In genomic region chr19:5314012-5314906, GRCh38 we compare ENCODE assay signal across 21 cellular contexts. TPM values are rescaled to one million over a fixed set of nuclear protein-coding genes. Genes with fewer than 3 reads are reported as not detected.
DNase-seq lines count a peak whose midpoint lies in the region; ATAC-seq, FAIRE-seq and TF ChIP-seq lines count a peak whose summit lies in the region.
"Had no signal": no experiment of that assay in that cellular context is flagged by ENCODE, and none has a peak within 500 bp of the region (broad histone marks: within the 10 kb centered on the region; RNA-seq: fewer than 3 reads in every experiment).

No MANE protein-coding gene starts in this region.

- H2AK5ac ChIP-seq in IMR-90 (ENCODE audit: low read depth, low read length) = 0 out of 2 replicates have a peak overlapping the region, but pooled peaks have one; percentile 7
- H2AK5ac ChIP-seq in trophoblast cell (ENCODE audit: low read length) = no peak overlapping the region

- no peak for TF ChIP-seq CTCF in IMR-90 (conservative IDR thresholded peaks at IDR 0.05; ENCODE audit: low read depth, low read length)
- no peak for TF ChIP-seq CTCF in K562 (IDR thresholded peaks at IDR 0.05 in 2 of 3, conservative IDR thresholded peaks at IDR 0.05 in 1 of 3; ENCODE audit: insufficient read depth in 2 of 3, low read depth in 1 of 3, low read length in 3 of 3)

- H3K4me3 ChIP-seq in IMR-90 (ENCODE audit: insufficient read depth, low read depth, low read length) (no peak overlapping the region), K562 (no peak overlapping the region), trophoblast cell (ENCODE audit: low read depth, low read length) (no peak overlapping the region)
- H3K4me3 ChIP-seq: dorsolateral prefrontal cortex, tibial artery had no signal

- intact Hi-C loops in activated CD4-positive, alpha-beta T cell treated with anti-CD3 and anti-CD28 coated beads for 36 hours (cut with DNase I, micrococcal nuclease) = no loop called here
- intact Hi-C loops in IMR-90 (cut with micrococcal nuclease) (no loop called here), K562 (cut with micrococcal nuclease) (no loop called here)

- 82% methylated on average over 6 of the region's 7 CpGs; no CpG with 5 or more reads in 1 of the 2 experiments for WGBS in IMR-90 (ENCODE audit: extremely low coverage in 2 of 2, insufficient read length in 1 of 2), 2 experiments
- WGBS in K562 (ENCODE audit: insufficient coverage, low coverage, missing lambda C conversion rate) = 8% methylated on average over 7 of the region's 7 CpGs
- WGBS in trophoblast cell (ENCODE audit: extremely low coverage, insufficient coverage, insufficient read length) = no CpG with 5 or more reads among the region's 7 CpGs

- H3K27me3 ChIP-seq in IMR-90 (ENCODE audit: control insufficient read depth, insufficient read depth, low read length) = no peaks in the 10 kb centered on the region
- no peaks in the 10 kb centered on the region for H3K27me3 ChIP-seq in K562 (ENCODE audit: control insufficient read depth in 2 of 2, insufficient read depth in 2 of 2, low read length in 2 of 2)
- no peaks in the 10 kb centered on the region for H3K27me3 ChIP-seq in trophoblast cell (ENCODE audit: insufficient read depth, low read length)
- H3K27me3 ChIP-seq: dorsolateral prefrontal cortex, tibial artery had no signal

- dilution Hi-C loops in IMR-90 (cut with HindIII; ENCODE audit: low sequenced_read_pairs, unreplicated experiment) = no loop called here

- no peak overlapping the region for H3K27ac Mint-ChIP-seq in activated CD4-positive, alpha-beta T cell treated with anti-CD3 and anti-CD28 coated beads for 36 hours
- H3K27ac Mint-ChIP-seq: activated naive CD8-positive, alpha-beta T cell; stimulated activated naive B cell treated with anti-CD40 and anti-IgM and Interleukin-4, amounts not matched to agents 10 μg/mL and 1 μg/mL and 100 μg/mL, for 72 hours had no signal

- no peak overlapping the region for H2BK12ac ChIP-seq in trophoblast cell (ENCODE audit: low read length)

- no peak overlapping the region for H2BK15ac ChIP-seq in IMR-90 (ENCODE audit: low read depth, low read length)

- no peak overlapping the region for H2BK5ac ChIP-seq in IMR-90 (ENCODE audit: low read depth, low read length, poor library complexity, severe bottlenecking)
- H2BK5ac ChIP-seq in trophoblast cell (ENCODE audit: low read depth, low read length, poor library complexity) = no peak overlapping the region

- TF ChIP-seq EP300 in K562 (IDR thresholded peaks at IDR 0.05; ENCODE audit: low read length) = no peak

- H3K4me1 ChIP-seq in IMR-90 (ENCODE audit: control insufficient read depth, insufficient read depth, low read length) (peaks cover 3% of the 10 kb centered on the region; the same call in 1 of the 2 replicates), K562 (replicated peaks in 1 of 2; ENCODE audit: control insufficient read depth in 2 of 2, insufficient read depth in 2 of 2, low read length in 2 of 2) (no peaks in the 10 kb centered on the region; a peak in 1 of 5 replicates), trophoblast cell (ENCODE audit: control insufficient read depth in 1 of 2, insufficient read depth in 2 of 2, low read length in 2 of 2) (no peaks in the 10 kb centered on the region)

- peaks cover 38% of the 10 kb centered on the region for H4K20me1 ChIP-seq in IMR-90 (ENCODE audit: insufficient read depth, low read length)
- H4K20me1 ChIP-seq in K562 (replicated peaks; ENCODE audit: control insufficient read depth, insufficient read depth, low read length) = peaks cover 5% of the 10 kb centered on the region; the same call in 1 of the 2 replicates

- in situ Hi-C loops in IMR-90 (cut with MboI; ENCODE audit: low sequenced_read_pairs) (no loop called here), K562 (cut with MboI) (no loop called here)

- no peaks in the 10 kb centered on the region for H3K4me1 Mint-ChIP-seq in activated CD4-positive, alpha-beta T cell treated with anti-CD3 and anti-CD28 coated beads for 36 hours
- H3K4me1 Mint-ChIP-seq: CD14-positive monocyte had no signal

- no peak for DNase-seq in activated CD4-positive, alpha-beta T cell treated with anti-CD3 and anti-CD28 coated beads for 36 hours
- DNase-seq in activated CD4-positive, alpha-beta T cell treated with anti-CD3 and anti-CD28 coated beads for 1 hour = no peak
- peak; percentile 16 for DNase-seq in IMR-90
- peak in 3 of 4 experiments; percentile 35 to 46 (median 37) for DNase-seq in K562 (ENCODE audit: extremely low read depth in 1 of 4, low spot score in 3 of 4)
- DNase-seq in trophoblast cell = peak; percentile 68 to 84
- DNase-seq in SW480 (ENCODE audit: low spot score) = no peak
- DNase-seq in COLO668 (lab: John Stamatoyannopoulos, UW; ENCODE audit: unreplicated experiment) = no peak
- DNase-seq: activated CD4-positive, alpha-beta T cell treated with anti-CD3 and anti-CD28 coated beads, Interleukin-2, amount 50 U/mL, for 4 hours; erythroblast; glutamatergic neuron; NCI-H526 treated with DMSO at 0.1 percent for 48 hours; nucleus accumbens; tibial artery had no signal

- no peak overlapping the region for H3K27ac ChIP-seq in IMR-90 (ENCODE audit: insufficient read depth, low read length)
- H3K27ac ChIP-seq in K562 (ENCODE audit: extremely low read depth, low read depth, low read length) = no peak overlapping the region
- no peak overlapping the region for H3K27ac ChIP-seq in trophoblast cell (ENCODE audit: low read depth, low read length)
- H3K27ac ChIP-seq: HL-60, tibial artery had no signal

- no peaks in the 10 kb centered on the region for H3K9me3 ChIP-seq in IMR-90 (ENCODE audit: control insufficient read depth, insufficient read depth, low read length)
- no peaks in the 10 kb centered on the region for H3K9me3 ChIP-seq in K562 (replicated peaks; ENCODE audit: control insufficient read depth, insufficient read depth, low read depth, low read length)
- H3K9me3 ChIP-seq in trophoblast cell (ENCODE audit: insufficient read depth, low read depth, low read length) = peaks cover 2% of the 10 kb centered on the region
- H3K9me3 ChIP-seq: tibial artery had no signal

- POLR2A ChIA-PET in activated CD4-positive, alpha-beta T cell treated with anti-CD3 and anti-CD28 coated beads for 36 hours (lab: Charles Lee) = no interaction called here
- POLR2A ChIA-PET in IMR-90 (lab: Charles Lee; ENCODE audit: unreplicated experiment) = no interaction called here
- POLR2A ChIA-PET in K562 (lab: Yijun Ruan, JAX) = no interaction called here

- no peak for TF ChIP-seq POLR2A in IMR-90 (IDR thresholded peaks at IDR 0.05; ENCODE audit: low read depth, low read length)
- no peak for TF ChIP-seq POLR2A in K562 (conservative IDR thresholded peaks at IDR 0.05)

- H4K91ac ChIP-seq in IMR-90 (ENCODE audit: insufficient read depth, low read depth, low read length) (no peak overlapping the region), trophoblast cell (ENCODE audit: low read depth, low read length) (no peak overlapping the region)

- H3K36me3 ChIP-seq in IMR-90 (ENCODE audit: control insufficient read depth, insufficient read depth, low read length) = no peaks in the 10 kb centered on the region
- no peaks in the 10 kb centered on the region for H3K36me3 ChIP-seq in K562 (ENCODE audit: control insufficient read depth, insufficient read depth, low read length)
- no peaks in the 10 kb centered on the region for H3K36me3 ChIP-seq in trophoblast cell (ENCODE audit: control insufficient read depth in 1 of 2, insufficient read depth in 2 of 2, low read length in 2 of 2)
- H3K36me3 ChIP-seq: tibial artery had no signal

- H2BK20ac ChIP-seq in IMR-90 (ENCODE audit: low read depth, low read length) = no peak overlapping the region

- H3K4ac ChIP-seq in IMR-90 (ENCODE audit: low read depth, low read length) = no peak overlapping the region
- no peak overlapping the region for H3K4ac ChIP-seq in trophoblast cell (ENCODE audit: low read depth, low read length)

- CTCF ChIA-PET in activated CD4-positive, alpha-beta T cell treated with anti-CD3 and anti-CD28 coated beads for 36 hours (lab: Charles Lee) = no interaction called here
- CTCF ChIA-PET in IMR-90 (lab: Yijun Ruan, JAX) = interaction anchor here (0.6 kb wide), 1 partner anchor 26 kb away, joined by 3 read pairs; the partner anchor contains the start of gene PTPRS
- CTCF ChIA-PET in K562 (lab: Yijun Ruan, JAX; ENCODE audit: low intra/inter-chr PET ratio) = no interaction called here

- peaks cover 8% of the 10 kb centered on the region for H3K27me3 Mint-ChIP-seq in activated CD4-positive, alpha-beta T cell treated with anti-CD3 and anti-CD28 coated beads for 36 hours

- H3K9ac ChIP-seq in IMR-90 (ENCODE audit: low read depth, low read length) (no peak overlapping the region), K562 (ENCODE audit: insufficient read depth in 1 of 2, low read depth in 2 of 2, low read length in 2 of 2) (no peak overlapping the region), trophoblast cell (ENCODE audit: low read length) (no peak overlapping the region)

- H3K9me3 Mint-ChIP-seq in activated CD4-positive, alpha-beta T cell treated with anti-CD3 and anti-CD28 coated beads for 36 hours (ENCODE audit: low read depth) = no peaks in the 10 kb centered on the region

- H3K9me1 ChIP-seq in IMR-90 (ENCODE audit: insufficient read depth, low read length) = peaks cover 7% of the 10 kb centered on the region; the same call in 1 of the 2 replicates
- no peaks in the 10 kb centered on the region for H3K9me1 ChIP-seq in K562 (ENCODE audit: control insufficient read depth, insufficient read depth, low read length)

- H2AFZ ChIP-seq in IMR-90 (replicated peaks; ENCODE audit: low read length, poor library complexity) (no peak overlapping the region), K562 (ENCODE audit: low read depth, low read length) (no peak overlapping the region), trophoblast cell (ENCODE audit: insufficient read depth, low read length, poor library complexity) (no peak overlapping the region)

- H3K18ac ChIP-seq in IMR-90 (ENCODE audit: low read depth, low read length) (no peak overlapping the region), trophoblast cell (ENCODE audit: low read length) (no peak overlapping the region)

- BruUV-seq in IMR-90 (replicated peaks; lab: Mats Ljungman, UMichigan) (no TSS peak), K562 (replicated peaks; lab: Mats Ljungman, UMichigan) (no TSS peak)

- TF ChIP-seq RAD21 in IMR-90 (IDR thresholded peaks at IDR 0.05; ENCODE audit: low read length) (no peak), K562 (CRISPR knock-in tag; conservative IDR thresholded peaks at IDR 0.05 in 1 of 2, IDR thresholded peaks at IDR 0.05 in 1 of 2) (no peak)

- H3K79me2 ChIP-seq in K562 (ENCODE audit: control insufficient read depth, insufficient read depth, low read length) = no peaks in the 10 kb centered on the region
- no peaks in the 10 kb centered on the region for H3K79me2 ChIP-seq in trophoblast cell (ENCODE audit: control insufficient read depth, insufficient read depth, low read length, poor library complexity)

- H3K79me1 ChIP-seq in IMR-90 (ENCODE audit: low read depth in 1 of 2, low read length in 2 of 2) (peaks cover 0 to 6% of the 10 kb centered on the region in 2 experiments; a peak in 2 of 4 replicates), trophoblast cell (ENCODE audit: low read length) (no peaks in the 10 kb centered on the region)

- H3K14ac ChIP-seq in IMR-90 (replicated peaks; ENCODE audit: low read depth, low read length) = no peak overlapping the region
- H3K14ac ChIP-seq in trophoblast cell (ENCODE audit: low read length) = no peak overlapping the region

- H4K12ac ChIP-seq in trophoblast cell (ENCODE audit: low read depth, low read length) = no peak overlapping the region

- peak; percentile 61 for ATAC-seq in activated CD4-positive, alpha-beta T cell treated with anti-CD3 and anti-CD28 coated beads for 36 hours
- ATAC-seq in IMR-90 (ENCODE audit: low read depth) (no peak; the same call in 1 of the 2 replicates), K562 (peak; percentile 45; the same call in 2 of the 3 replicates), HG02973 (IDR thresholded peaks at IDR 0.05; ENCODE audit: unreplicated experiment) (no peak)

- H4K5ac ChIP-seq in IMR-90 (ENCODE audit: low read depth, low read length) = no peak overlapping the region

- H2BK120ac ChIP-seq in IMR-90 (ENCODE audit: low read depth, low read length) (no peak overlapping the region), trophoblast cell (ENCODE audit: insufficient read depth, low read length, poor library complexity) (no peak overlapping the region)

- H2AK9ac ChIP-seq in IMR-90 (replicated peaks; ENCODE audit: low read depth, low read length, poor library complexity) = no peak overlapping the region

- FAIRE-seq in K562 (lab: Jason Lieb, UNC) = peak; percentile 77
- FAIRE-seq: A204.1, TTC549 had no signal

- H4K8ac ChIP-seq in IMR-90 (ENCODE audit: low read depth in 2 of 2, low read length in 2 of 2) (no peak overlapping the region), trophoblast cell (ENCODE audit: low read depth, low read length) (no peak overlapping the region)

- no peak overlapping the region for H3K4me2 ChIP-seq in IMR-90 (ENCODE audit: low read depth, low read length)
- H3K4me2 ChIP-seq in K562 (ENCODE audit: insufficient read depth, low read length) = no peak overlapping the region
- H3K4me2 ChIP-seq in trophoblast cell (ENCODE audit: low read length) = no peak overlapping the region

- H3K36me3 Mint-ChIP-seq in activated CD4-positive, alpha-beta T cell treated with anti-CD3 and anti-CD28 coated beads for 36 hours (ENCODE audit: low read depth) = no peaks in the 10 kb centered on the region
- H3K36me3 Mint-ChIP-seq: activated naive CD8-positive, alpha-beta T cell; CD14-positive monocyte had no signal

- H3K4me3 Mint-ChIP-seq in activated CD4-positive, alpha-beta T cell treated with anti-CD3 and anti-CD28 coated beads for 36 hours = no peak overlapping the region
- H3K4me3 Mint-ChIP-seq: activated naive CD8-positive, alpha-beta T cell; CD14-positive monocyte had no signal

- H3K56ac ChIP-seq in IMR-90 (ENCODE audit: extremely low read depth, insufficient read depth, low read length) = no peak overlapping the region

- H3K23ac ChIP-seq in IMR-90 (ENCODE audit: low read depth, low read length) = no peak overlapping the region
- no peak overlapping the region for H3K23ac ChIP-seq in trophoblast cell (ENCODE audit: low read length)

RNA-seq across cellular contexts. Expression of gene PTPRS, which starts 26.4 kb away (rescaled TPM):
- total RNA-seq in activated CD4-positive, alpha-beta T cell treated with anti-CD3 and anti-CD28 coated beads for 36 hours = 1 to 10 TPM; 1.8 TPM
- total RNA-seq in IMR-90 (2012; rRNA removed) = 40.1 and 43.3 TPM in 2 replicates
- 51.9 and 56.5 TPM in 2 replicates for polyA plus RNA-seq in IMR-90 (2012; rRNA removed)
- polyA plus RNA-seq in IMR-90 (2012; cell fraction: cytosol; rRNA removed) = 38.6 and 74.6 TPM in 2 replicates
- polyA plus RNA-seq in IMR-90 (2012; cell fraction: nucleus; rRNA removed; ENCODE audit: low replicate concordance) = 97.2 and 218 TPM in 2 replicates
- 79.8 and 180 TPM in 2 replicates for total RNA-seq in K562 (2011; cell fraction: chromatin; rRNA removed; ENCODE audit: low replicate concordance)
- total RNA-seq in K562 (2011; cell fraction: nucleolus; rRNA removed) = 97.4 and 130 TPM in 2 replicates
- total RNA-seq in K562 (2011; cell fraction: nucleoplasm; rRNA removed) = 85.8 and 89.2 TPM in 2 replicates
- 26.4 and 28.0 TPM in 2 replicates for total RNA-seq in K562 (2014; rRNA removed)
- total RNA-seq in K562 (2014; rRNA removed; fragmentation: Illumina TruSeq; extraction: Trizol) = 6.1 and 6.7 TPM in 2 replicates
- total RNA-seq in K562 (2015; rRNA removed; fragmentation: Illumina TruSeq; extraction: Trizol) = 14.1 and 15.1 TPM in 2 replicates
- total RNA-seq in K562 (2021) = 45.2 and 49.4 TPM in 2 replicates
- 14.9 and 17.4 TPM in 2 replicates for polyA plus RNA-seq in K562 (2011; rRNA removed)
- 14.3 and 32.7 TPM in 2 replicates for polyA plus RNA-seq in K562 (2011; cell fraction: cytosol; rRNA removed)
- 54.1 and 106 TPM in 2 replicates for polyA plus RNA-seq in K562 (2011; cell fraction: nucleus; rRNA removed)
- 23.1 and 29.5 TPM in 2 replicates for polyA plus RNA-seq in K562 (2012)
- 8.3 and 10.7 TPM in 2 replicates for polyA plus RNA-seq in K562 (2014; fragmentation: Illumina TruSeq; extraction: Trizol)
- polyA plus RNA-seq in K562 (2014; fragmentation: Nextera tagmentation; extraction: Ambion mirVana) = 1 to 10 TPM; 1.1 to 1.2 TPM
- polyA plus RNA-seq in K562 (2014; rRNA removed) = 26.9 and 27.4 TPM in 2 replicates
- polyA minus RNA-seq in K562 (2011; rRNA and poly(A)+ RNA removed) = 11.5 and 28.9 TPM in 2 replicates
- 41.9 and 44.2 TPM in 2 replicates for polyA minus RNA-seq in K562 (2011; cell fraction: cytosol; rRNA and poly(A)+ RNA removed)
- 27.2 and 33.5 TPM in 2 replicates for polyA minus RNA-seq in K562 (2011; cell fraction: nucleus; rRNA and poly(A)+ RNA removed)
- polyA plus RNA-seq in trophoblast cell (2013) = 17.3 and 18.1 TPM in 2 replicates
- polyA plus RNA-seq: CD14-positive monocyte had no signal

Comparison
In these comparisons a context has a peak if more than half of its experiments do, and no peak if none do; other contexts are left out.
1. ATAC-seq: peak in activated CD4-positive, alpha-beta T cell treated with anti-CD3 and anti-CD28 coated beads for 36 hours (single experiment) and K562 (single experiment); none in IMR-90 (single experiment) and HG02973 (single experiment).
2. DNase-seq: peak in IMR-90 (single experiment), K562 (3 of 4) and trophoblast cell (2 of 2); none in activated CD4-positive, alpha-beta T cell treated with anti-CD3 and anti-CD28 coated beads for 36 hours (single experiment), activated CD4-positive, alpha-beta T cell treated with anti-CD3 and anti-CD28 coated beads for 1 hour (single experiment), SW480 (single experiment) and COLO668 (single experiment).